In genomic region chr6:31607317-31607716, GRCh38 we compare ENCODE assay signal across 24 cellular contexts. TPM values are rescaled to one million over a fixed set of nuclear protein-coding genes. Genes with fewer than 3 reads are reported as not detected.
DNase-seq lines count a peak whose midpoint lies in the region; ATAC-seq and TF ChIP-seq lines count a peak whose summit lies in the region.
"Had no signal": no experiment of that assay in that cellular context is flagged by ENCODE, and none has a peak within 500 bp of the region (broad histone marks: within the 10 kb centered on the region; RNA-seq: fewer than 3 reads in every experiment).

No MANE protein-coding gene starts in this region.

- CTCF ChIA-PET in activated CD4-positive, alpha-beta T cell treated with anti-CD3 and anti-CD28 coated beads, Interleukin-2, amount 10 ng/mL, durations not matched to agents 7 days and 5 days (lab: Charles Lee): interaction anchor here (0.6 to 30.8 kb wide), 6 partner anchors 9 to 274 kb away, joined by 3 to 576 read pairs (median 6); partner anchors contain the start of genes DDX39B, LST1, LTB and NCR3

- H3K27me3 Mint-ChIP-seq in activated CD4-positive, alpha-beta T cell treated with anti-CD3 and anti-CD28 coated beads, Interleukin-2, amount 10 ng/mL, durations not matched to agents 7 days and 5 days: peaks cover 2% of the 10 kb centered on the region
- peaks cover 2% of the 10 kb centered on the region for H3K27me3 Mint-ChIP-seq in activated CD4-positive, alpha-beta T cell treated with anti-CD3 and anti-CD28 coated beads, Interleukin-2, amount 10 ng/mL, durations not matched to agents 24 days and 14 days
- no peaks in the 10 kb centered on the region for H3K27me3 Mint-ChIP-seq in activated naive CD8-positive, alpha-beta T cell treated with anti-CD3 and anti-CD28 coated beads, Interleukin-2, amount 50 U/mL, for 24 hours
- no peaks in the 10 kb centered on the region for H3K27me3 Mint-ChIP-seq in activated naive CD8-positive, alpha-beta T cell treated with anti-CD3 and anti-CD28 coated beads for 36 hours
- H3K27me3 Mint-ChIP-seq in endodermal cell (ENCODE audit: insufficient read depth): no peaks in the 10 kb centered on the region
- H3K27me3 Mint-ChIP-seq: B cell; CD4-positive, CD25-positive, alpha-beta regulatory T cell had no signal

- intact Hi-C loops in activated CD4-positive, alpha-beta T cell treated with anti-CD3 and anti-CD28 coated beads, Interleukin-2, amount 10 ng/mL, durations not matched to agents 24 days and 14 days (cut with micrococcal nuclease): no loop called here

- no peaks in the 10 kb centered on the region for H3K9me3 Mint-ChIP-seq in activated CD4-positive, alpha-beta T cell treated with anti-CD3 and anti-CD28 coated beads, Interleukin-2, amount 10 ng/mL, durations not matched to agents 7 days and 5 days
- no peaks in the 10 kb centered on the region for H3K9me3 Mint-ChIP-seq in activated CD4-positive, alpha-beta T cell treated with anti-CD3 and anti-CD28 coated beads, Interleukin-2, amount 10 ng/mL, durations not matched to agents 24 days and 14 days
- H3K9me3 Mint-ChIP-seq in activated naive CD8-positive, alpha-beta T cell treated with anti-CD3 and anti-CD28 coated beads, Interleukin-2, amount 50 U/mL, for 24 hours: no peaks in the 10 kb centered on the region
- H3K9me3 Mint-ChIP-seq in activated naive CD8-positive, alpha-beta T cell treated with anti-CD3 and anti-CD28 coated beads for 36 hours: no peaks in the 10 kb centered on the region
- H3K9me3 Mint-ChIP-seq in endodermal cell: no peaks in the 10 kb centered on the region
- H3K9me3 Mint-ChIP-seq: CD4-positive, CD25-positive, alpha-beta regulatory T cell; CD8-positive, alpha-beta T cell; HFFc6 had no signal

- POLR2A ChIA-PET in activated CD4-positive, alpha-beta T cell treated with anti-CD3 and anti-CD28 coated beads, Interleukin-2, amount 10 ng/mL, durations not matched to agents 7 days and 5 days (lab: Charles Lee): no interaction called here

- no peaks in the 10 kb centered on the region for H3K4me1 ChIP-seq in endodermal cell (ENCODE audit: control insufficient read depth, insufficient read depth, low read length)
- H3K4me1 ChIP-seq: Caco-2 had no signal

- H3K27ac ChIP-seq in endodermal cell (ENCODE audit: low read depth, low read length): no peak overlapping the region
- H3K27ac ChIP-seq: 22Rv1, BLaER1, C4-2B had no signal

- H3K27me3 ChIP-seq in endodermal cell (ENCODE audit: control insufficient read depth, insufficient read depth, low read length, poor library complexity, severe bottlenecking): no peaks in the 10 kb centered on the region
- H3K27me3 ChIP-seq: BLaER1 had no signal

- TF ChIP-seq CTCF in endodermal cell (conservative IDR thresholded peaks at IDR 0.05): no peak

- H3K4me3 ChIP-seq in endodermal cell (ENCODE audit: low read length): no peak overlapping the region
- H3K4me3 ChIP-seq: BLaER1, GM12878, HAP-1 had no signal

- 75 to 81% methylated on average over 1 of the region's 1 CpG for WGBS in endodermal cell (ENCODE audit: insufficient coverage in 1 of 2, insufficient read length in 1 of 2), 2 experiments

- H3K9me3 ChIP-seq in endodermal cell (ENCODE audit: control insufficient read depth, low read length): no peaks in the 10 kb centered on the region
- H3K9me3 ChIP-seq: BLaER1, Caco-2, HAP-1 had no signal

- peak overlapping the region; percentile 42 for H3K27ac Mint-ChIP-seq in activated CD4-positive, alpha-beta T cell treated with anti-CD3 and anti-CD28 coated beads, Interleukin-2, amount 10 ng/mL, durations not matched to agents 7 days and 5 days
- H3K27ac Mint-ChIP-seq in activated CD4-positive, alpha-beta T cell treated with anti-CD3 and anti-CD28 coated beads, Interleukin-2, amount 10 ng/mL, durations not matched to agents 24 days and 14 days: no peak overlapping the region
- H3K27ac Mint-ChIP-seq in activated naive CD8-positive, alpha-beta T cell treated with anti-CD3 and anti-CD28 coated beads, Interleukin-2, amount 50 U/mL, for 24 hours: peak overlapping the region; percentile 44
- H3K27ac Mint-ChIP-seq in activated naive CD8-positive, alpha-beta T cell treated with anti-CD3 and anti-CD28 coated beads for 36 hours: no peak overlapping the region
- H3K27ac Mint-ChIP-seq in endodermal cell: peak overlapping the region; percentile 38
- H3K27ac Mint-ChIP-seq: B cell; CD4-positive, CD25-positive, alpha-beta regulatory T cell; CD8-positive, alpha-beta T cell; HFFc6 had no signal

- no peak for DNase-seq in activated CD4-positive, alpha-beta T cell treated with anti-CD3 and anti-CD28 coated beads, Interleukin-2, amount 10 ng/mL, durations not matched to agents 7 days and 5 days
- no peak for DNase-seq in activated CD4-positive, alpha-beta T cell treated with anti-CD3 and anti-CD28 coated beads, Interleukin-2, amount 10 ng/mL, durations not matched to agents 24 days and 14 days
- no peak for DNase-seq in activated naive CD8-positive, alpha-beta T cell treated with anti-CD3 and anti-CD28 coated beads, Interleukin-2, amount 50 U/mL, for 24 hours
- no peak for DNase-seq in activated naive CD8-positive, alpha-beta T cell treated with anti-CD3 and anti-CD28 coated beads for 36 hours
- DNase-seq in endodermal cell: no peak
- DNase-seq in stimulated activated CD4-positive, alpha-beta T cell treated with anti-CD3 and anti-CD28 coated beads, Interleukin-4, amount 100 ng/mL, for 24 hours: no peak
- DNase-seq: Caco-2; CD4-positive, CD25-positive, alpha-beta regulatory T cell; CD8-positive, alpha-beta T cell; DMS153; DND-41; EL; GDM1; GOT3; HFFc6 had no signal

- no peak overlapping the region for H3K9ac ChIP-seq in endodermal cell (ENCODE audit: extremely low read depth, low read length, poor library complexity, severe bottlenecking)
- H3K9ac ChIP-seq: BLaER1 had no signal

- H3K4me3 Mint-ChIP-seq in activated CD4-positive, alpha-beta T cell treated with anti-CD3 and anti-CD28 coated beads, Interleukin-2, amount 10 ng/mL, durations not matched to agents 7 days and 5 days: no peak overlapping the region
- H3K4me3 Mint-ChIP-seq in activated CD4-positive, alpha-beta T cell treated with anti-CD3 and anti-CD28 coated beads, Interleukin-2, amount 10 ng/mL, durations not matched to agents 24 days and 14 days: no peak overlapping the region
- no peak overlapping the region for H3K4me3 Mint-ChIP-seq in activated naive CD8-positive, alpha-beta T cell treated with anti-CD3 and anti-CD28 coated beads, Interleukin-2, amount 50 U/mL, for 24 hours
- H3K4me3 Mint-ChIP-seq in activated naive CD8-positive, alpha-beta T cell treated with anti-CD3 and anti-CD28 coated beads for 36 hours: no peak overlapping the region
- no peak overlapping the region for H3K4me3 Mint-ChIP-seq in endodermal cell
- H3K4me3 Mint-ChIP-seq: B cell; CD4-positive, CD25-positive, alpha-beta regulatory T cell; CD8-positive, alpha-beta T cell; HFFc6 had no signal

- no peaks in the 10 kb centered on the region for H3K36me3 Mint-ChIP-seq in activated CD4-positive, alpha-beta T cell treated with anti-CD3 and anti-CD28 coated beads, Interleukin-2, amount 10 ng/mL, durations not matched to agents 7 days and 5 days (ENCODE audit: low read depth)
- H3K36me3 Mint-ChIP-seq in activated CD4-positive, alpha-beta T cell treated with anti-CD3 and anti-CD28 coated beads, Interleukin-2, amount 10 ng/mL, durations not matched to agents 24 days and 14 days (ENCODE audit: low read depth): no peaks in the 10 kb centered on the region
- no peaks in the 10 kb centered on the region for H3K36me3 Mint-ChIP-seq in activated naive CD8-positive, alpha-beta T cell treated with anti-CD3 and anti-CD28 coated beads, Interleukin-2, amount 50 U/mL, for 24 hours (ENCODE audit: low read depth)
- no peaks in the 10 kb centered on the region for H3K36me3 Mint-ChIP-seq in activated naive CD8-positive, alpha-beta T cell treated with anti-CD3 and anti-CD28 coated beads for 36 hours
- H3K36me3 Mint-ChIP-seq in endodermal cell (ENCODE audit: low read depth): no peaks in the 10 kb centered on the region
- H3K36me3 Mint-ChIP-seq: CD4-positive, CD25-positive, alpha-beta regulatory T cell; CD8-positive, alpha-beta T cell had no signal

- no peak for ATAC-seq in activated naive CD8-positive, alpha-beta T cell treated with anti-CD3 and anti-CD28 coated beads, Interleukin-2, amount 50 U/mL, for 24 hours
- ATAC-seq in HG03108 (IDR thresholded peaks at IDR 0.05; ENCODE audit: unreplicated experiment): no peak
- ATAC-seq in GM18511 (IDR thresholded peaks at IDR 0.05; ENCODE audit: unreplicated experiment): no peak
- ATAC-seq: CD8-positive, alpha-beta T cell; GM12878 had no signal

- peaks cover 3% of the 10 kb centered on the region for H3K4me1 Mint-ChIP-seq in activated CD4-positive, alpha-beta T cell treated with anti-CD3 and anti-CD28 coated beads, Interleukin-2, amount 10 ng/mL, durations not matched to agents 7 days and 5 days
- peaks cover 6% of the 10 kb centered on the region for H3K4me1 Mint-ChIP-seq in activated CD4-positive, alpha-beta T cell treated with anti-CD3 and anti-CD28 coated beads, Interleukin-2, amount 10 ng/mL, durations not matched to agents 24 days and 14 days
- H3K4me1 Mint-ChIP-seq in activated naive CD8-positive, alpha-beta T cell treated with anti-CD3 and anti-CD28 coated beads, Interleukin-2, amount 50 U/mL, for 24 hours: peaks cover 1% of the 10 kb centered on the region
- H3K4me1 Mint-ChIP-seq in activated naive CD8-positive, alpha-beta T cell treated with anti-CD3 and anti-CD28 coated beads for 36 hours: no peaks in the 10 kb centered on the region
- peaks cover 11% of the 10 kb centered on the region for H3K4me1 Mint-ChIP-seq in endodermal cell
- H3K4me1 Mint-ChIP-seq: B cell; CD4-positive, CD25-positive, alpha-beta regulatory T cell had no signal

- no peaks in the 10 kb centered on the region for H3K36me3 ChIP-seq in endodermal cell (ENCODE audit: control insufficient read depth, insufficient read depth, low read length)
- H3K36me3 ChIP-seq: BLaER1, HAP-1 had no signal

RNA-seq across cellular contexts. Expression of gene AIF1, which starts 7.7 kb away (rescaled TPM):
- 10 to 100 TPM; 48.0 to 54.2 TPM for total RNA-seq in activated CD4-positive, alpha-beta T cell treated with anti-CD3 and anti-CD28 coated beads, Interleukin-2, amount 10 ng/mL, durations not matched to agents 7 days and 5 days
- 68.2 and 69.6 TPM in 2 replicates for total RNA-seq in activated CD4-positive, alpha-beta T cell treated with anti-CD3 and anti-CD28 coated beads, Interleukin-2, amount 10 ng/mL, durations not matched to agents 24 days and 14 days
- total RNA-seq in activated naive CD8-positive, alpha-beta T cell treated with anti-CD3 and anti-CD28 coated beads for 36 hours: 100 to 1,000 TPM; 150 to 157 TPM
- total RNA-seq in endodermal cell: 1 to 10 TPM in 1 of 2 donors, under 1 TPM in 1; 0.70 to 1.7 TPM
- 1.2 TPM for polyA plus RNA-seq in endodermal cell (2013, experiment 1 of 2)
- 0.66 TPM for polyA plus RNA-seq in endodermal cell (2013, experiment 2 of 2)
- total RNA-seq: HFFc6 had no signal
- polyA plus RNA-seq: AG04450 had no signal

RNA-seq across cellular contexts. Expression of gene PRRC2A, which starts 13.2 kb away (rescaled TPM):
- total RNA-seq in activated CD4-positive, alpha-beta T cell treated with anti-CD3 and anti-CD28 coated beads, Interleukin-2, amount 10 ng/mL, durations not matched to agents 7 days and 5 days: 100 to 1,000 TPM; 240 to 246 TPM
- 290 and 303 TPM in 2 replicates for total RNA-seq in activated CD4-positive, alpha-beta T cell treated with anti-CD3 and anti-CD28 coated beads, Interleukin-2, amount 10 ng/mL, durations not matched to agents 24 days and 14 days
- 100 to 1,000 TPM; 244 to 252 TPM for total RNA-seq in activated naive CD8-positive, alpha-beta T cell treated with anti-CD3 and anti-CD28 coated beads for 36 hours
- 100 to 1,000 TPM; 329 to 330 TPM for total RNA-seq in endodermal cell
- polyA plus RNA-seq in endodermal cell (2013, experiment 1 of 2): 299 TPM
- 263 TPM for polyA plus RNA-seq in endodermal cell (2013, experiment 2 of 2)

RNA-seq across cellular contexts. Expression of gene NCR3, which starts 14.5 kb away (rescaled TPM):
- 10 to 100 TPM; 20.0 to 23.8 TPM for total RNA-seq in activated CD4-positive, alpha-beta T cell treated with anti-CD3 and anti-CD28 coated beads, Interleukin-2, amount 10 ng/mL, durations not matched to agents 7 days and 5 days
- 12.2 and 14.5 TPM in 2 replicates for total RNA-seq in activated CD4-positive, alpha-beta T cell treated with anti-CD3 and anti-CD28 coated beads, Interleukin-2, amount 10 ng/mL, durations not matched to agents 24 days and 14 days
- 10 to 100 TPM; 28.7 to 31.2 TPM for total RNA-seq in activated naive CD8-positive, alpha-beta T cell treated with anti-CD3 and anti-CD28 coated beads for 36 hours
- not detected for total RNA-seq in endodermal cell
- polyA plus RNA-seq in endodermal cell (2013, experiment 1 of 2): not detected
- not detected for polyA plus RNA-seq in endodermal cell (2013, experiment 2 of 2)
- total RNA-seq: Caco-2, HFFc6 had no signal
- polyA plus RNA-seq: AG04450 had no signal

RNA-seq across cellular contexts. Expression of gene LST1, which starts 21.2 kb away (rescaled TPM):
- total RNA-seq in activated CD4-positive, alpha-beta T cell treated with anti-CD3 and anti-CD28 coated beads, Interleukin-2, amount 10 ng/mL, durations not matched to agents 7 days and 5 days: 10 to 100 TPM; 33.3 to 36.8 TPM
- 42.6 and 46.4 TPM in 2 replicates for total RNA-seq in activated CD4-positive, alpha-beta T cell treated with anti-CD3 and anti-CD28 coated beads, Interleukin-2, amount 10 ng/mL, durations not matched to agents 24 days and 14 days
- 10 to 100 TPM; 29.1 TPM for total RNA-seq in activated naive CD8-positive, alpha-beta T cell treated with anti-CD3 and anti-CD28 coated beads for 36 hours
- total RNA-seq in endodermal cell: not detected
- polyA plus RNA-seq in endodermal cell (2013, experiment 1 of 2): 1.5 TPM
- not detected for polyA plus RNA-seq in endodermal cell (2013, experiment 2 of 2)
- total RNA-seq: Caco-2, HFFc6 had no signal
- polyA plus RNA-seq: AG04450 had no signal

RNA-seq across cellular contexts. Expression of gene LTB, which starts 25.1 kb away (rescaled TPM):
- 100 to 1,000 TPM; 585 to 747 TPM for total RNA-seq in activated CD4-positive, alpha-beta T cell treated with anti-CD3 and anti-CD28 coated beads, Interleukin-2, amount 10 ng/mL, durations not matched to agents 7 days and 5 days
- total RNA-seq in activated CD4-positive, alpha-beta T cell treated with anti-CD3 and anti-CD28 coated beads, Interleukin-2, amount 10 ng/mL, durations not matched to agents 24 days and 14 days: 134 and 136 TPM in 2 replicates
- total RNA-seq in activated naive CD8-positive, alpha-beta T cell treated with anti-CD3 and anti-CD28 coated beads for 36 hours: 100 to 1,000 TPM; 273 TPM
- 1 to 10 TPM in 1 of 2 donors, not detected in 1; 1.3 TPM for total RNA-seq in endodermal cell
- not detected for polyA plus RNA-seq in endodermal cell (2013, experiment 1 of 2)
- not detected for polyA plus RNA-seq in endodermal cell (2013, experiment 2 of 2)
- total RNA-seq: Caco-2 had no signal
- polyA plus RNA-seq: AG04450 had no signal

Comparison
In these comparisons a context has a peak if more than half of its experiments do, and no peak if none do; other contexts are left out.
1. H3K27ac Mint-ChIP-seq: peak in activated CD4-positive, alpha-beta T cell treated with anti-CD3 and anti-CD28 coated beads, Interleukin-2, amount 10 ng/mL, durations not matched to agents 7 days and 5 days (single experiment), activated naive CD8-positive, alpha-beta T cell treated with anti-CD3 and anti-CD28 coated beads, Interleukin-2, amount 50 U/mL, for 24 hours (single experiment) and endodermal cell (single experiment); none in activated CD4-positive, alpha-beta T cell treated with anti-CD3 and anti-CD28 coated beads, Interleukin-2, amount 10 ng/mL, durations not matched to agents 24 days and 14 days (single experiment) and activated naive CD8-positive, alpha-beta T cell treated with anti-CD3 and anti-CD28 coated beads for 36 hours (single experiment).
2. RNA of gene AIF1, which starts 7.7 kb away (total RNA-seq): 150 to 157 TPM in activated naive CD8-positive, alpha-beta T cell treated with anti-CD3 and anti-CD28 coated beads for 36 hours, 68.2 to 69.6 TPM in activated CD4-positive, alpha-beta T cell treated with anti-CD3 and anti-CD28 coated beads, Interleukin-2, amount 10 ng/mL, durations not matched to agents 24 days and 14 days and 48.0 to 54.2 TPM in activated CD4-positive, alpha-beta T cell treated with anti-CD3 and anti-CD28 coated beads, Interleukin-2, amount 10 ng/mL, durations not matched to agents 7 days and 5 days; 0.70 to 1.7 TPM in endodermal cell; every median in the first group is over 10 times any median in the second.
3. RNA of gene NCR3, which starts 14.5 kb away (total RNA-seq): 28.7 to 31.2 TPM in activated naive CD8-positive, alpha-beta T cell treated with anti-CD3 and anti-CD28 coated beads for 36 hours, 20.0 to 23.8 TPM in activated CD4-positive, alpha-beta T cell treated with anti-CD3 and anti-CD28 coated beads, Interleukin-2, amount 10 ng/mL, durations not matched to agents 7 days and 5 days and 12.2 to 14.5 TPM in activated CD4-positive, alpha-beta T cell treated with anti-CD3 and anti-CD28 coated beads, Interleukin-2, amount 10 ng/mL, durations not matched to agents 24 days and 14 days; not detected in endodermal cell; every median in the first group is over 10 times any median in the second.